In the genomic region with DNA sequence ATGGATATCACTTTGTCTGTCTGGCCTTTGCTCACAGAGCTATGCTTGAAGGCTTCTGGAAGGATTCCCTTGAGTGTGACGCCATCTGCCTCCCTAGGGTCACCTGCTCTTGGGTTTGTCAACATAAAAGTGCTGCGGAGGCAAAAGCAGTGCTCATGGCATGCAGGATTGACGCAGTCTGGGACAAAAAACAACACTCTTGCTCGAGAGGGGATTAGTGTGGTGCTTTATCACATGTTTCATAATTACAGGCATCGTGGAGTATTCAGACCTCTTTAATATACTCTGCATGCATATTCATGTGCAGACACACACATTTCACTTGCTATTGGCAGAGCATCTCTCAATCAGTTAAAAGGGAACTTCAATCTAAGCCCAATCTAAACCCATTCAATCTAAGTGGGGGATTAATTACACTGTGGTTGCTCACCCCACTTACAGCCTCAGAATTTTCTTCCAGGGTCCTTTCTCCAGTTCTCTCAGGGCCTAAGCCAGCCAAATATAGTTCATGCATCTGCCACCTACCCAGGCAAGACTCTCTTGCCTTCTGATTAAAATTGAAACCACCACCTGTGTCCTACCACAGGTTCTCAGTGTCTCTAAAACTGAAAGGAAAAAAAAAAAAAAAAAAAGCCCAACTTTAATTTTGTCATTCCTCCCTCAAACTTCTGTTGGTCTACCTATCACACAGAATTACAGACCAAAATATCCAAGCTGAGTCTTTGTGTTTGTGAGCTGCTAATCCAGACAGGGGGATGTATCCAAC, we compare ENCODE assay signal across 8 cellular contexts.
A peak's percentile ranks its signal among the peaks of the same experiment; 100 is the strongest.
DNase-seq lines count a peak whose midpoint lies in the region; ATAC-seq and TF ChIP-seq lines count a peak whose summit lies in the region.

No MANE protein-coding gene starts in this region.

- no peak for ATAC-seq in heart left ventricle
- ATAC-seq in Right ventricle myocardium superior (ENCODE audit: poor library complexity): no peak
- ATAC-seq in HG02938 (IDR thresholded peaks at IDR 0.05; ENCODE audit: unreplicated experiment): peak; percentile 87
- no peak for ATAC-seq in natural killer cell

- no peak overlapping the region for H3K23ac ChIP-seq in neuronal stem cell (ENCODE audit: low read depth, low read length, poor library complexity)

- DNase-seq in heart left ventricle (no peak), Right ventricle myocardium superior (no peak), neuronal stem cell (ENCODE audit: low spot score) (no peak), natural killer cell (no peak), HFFc6 (no peak)
- no peak for DNase-seq in NK-92 treated with Interleukin-12 subunit alpha and Interleukin-12 subunit beta, amount 100 ng/mL, for 24 hours (lab: John Stamatoyannopoulos, UW)

- H4K91ac ChIP-seq in neuronal stem cell (ENCODE audit: low read depth, low read length, poor library complexity): peak overlapping the region; percentile 87

- H2BK120ac ChIP-seq in neuronal stem cell (ENCODE audit: low read depth, low read length): peak overlapping the region; percentile 90

- TF ChIP-seq CTCF in heart left ventricle (IDR thresholded peaks at IDR 0.05): no peak
- peak; percentile 35 for TF ChIP-seq CTCF in OCI-LY3 (IDR thresholded peaks at IDR 0.05; ENCODE audit: low read depth, low read length)
- TF ChIP-seq CTCF in natural killer cell (IDR thresholded peaks at IDR 0.05): no peak
- no peak for TF ChIP-seq CTCF in HFFc6 (IDR thresholded peaks at IDR 0.05)

- WGBS in heart left ventricle, 4 donors: 89 to 95% (median 95%) methylated on average over 5 of the region's 5 CpGs
- no CpG with 5 or more reads among the region's 5 CpGs for WGBS in neuronal stem cell (ENCODE audit: extremely low coverage in 2 of 2, insufficient read length in 2 of 2, insufficient replicate concordance in 1 of 2), 2 donors

- H2BK5ac ChIP-seq in neuronal stem cell (ENCODE audit: low read length): peak overlapping the region; percentile 40

- H3K18ac ChIP-seq in neuronal stem cell (ENCODE audit: low read length): peak overlapping the region; percentile 91

- H3K79me2 ChIP-seq in OCI-LY3 (ENCODE audit: low read length): no peaks in the 10 kb centered on the region

- peak overlapping the region; percentile 77 for H2BK12ac ChIP-seq in neuronal stem cell (ENCODE audit: low read length)

- H3K27ac ChIP-seq in heart left ventricle: peak overlapping the region; percentile 1 to 80 (median 62)
- peak overlapping the region; percentile 98 for H3K27ac ChIP-seq in OCI-LY3 (ENCODE audit: low read length)
- H3K27ac ChIP-seq in neuronal stem cell (replicated peaks; ENCODE audit: low read length): peak overlapping the region; percentile 94

- intact Hi-C loops in heart left ventricle (cut with DNase I) (no loop called here), Right ventricle myocardium superior (cut with DNase I) (no loop called here), natural killer cell (cut with micrococcal nuclease) (no loop called here)

- H3K79me1 ChIP-seq in neuronal stem cell (ENCODE audit: low read depth, low read length): no peaks in the 10 kb centered on the region

- H4K8ac ChIP-seq in neuronal stem cell (ENCODE audit: low read depth, low read length): no peak overlapping the region

- no peak overlapping the region for H3K4me3 ChIP-seq in heart left ventricle
- peak overlapping the region; percentile 67 for H3K4me3 ChIP-seq in OCI-LY3 (ENCODE audit: low read length)
- H3K4me3 ChIP-seq in neuronal stem cell (ENCODE audit: low read length in 2 of 2): no peak overlapping the region

- H3K27me3 ChIP-seq in heart left ventricle (no peaks in the 10 kb centered on the region), OCI-LY3 (ENCODE audit: low read depth, low read length) (no peaks in the 10 kb centered on the region), neuronal stem cell (ENCODE audit: control insufficient read depth in 3 of 3, insufficient read depth in 3 of 3, low read depth in 1 of 3, low read length in 3 of 3) (peaks cover 0 to 4% (median 0%) of the 10 kb centered on the region in 3 experiments)

- peaks cover 0 to 20% (median 11%) of the 10 kb centered on the region in 12 donors for H3K4me1 ChIP-seq in heart left ventricle
- peaks cover 73% of the 10 kb centered on the region for H3K4me1 ChIP-seq in OCI-LY3 (ENCODE audit: low read length)
- H3K4me1 ChIP-seq in neuronal stem cell (ENCODE audit: control insufficient read depth in 2 of 2, insufficient read depth in 1 of 2, low read depth in 1 of 2, low read length in 2 of 2): peaks cover 2 to 40% of the 10 kb centered on the region in 2 donors

- H2AK5ac ChIP-seq in neuronal stem cell (ENCODE audit: low read depth, low read length): peak overlapping the region; percentile 33

- H3K36me3 ChIP-seq in heart left ventricle (no peaks in the 10 kb centered on the region), OCI-LY3 (replicated peaks; ENCODE audit: low read depth, low read length) (no peaks in the 10 kb centered on the region), neuronal stem cell (replicated peaks in 1 of 2; ENCODE audit: control insufficient read depth in 2 of 2, insufficient read depth in 2 of 2, low read length in 2 of 2) (no peaks in the 10 kb centered on the region)

- H3K9me3 ChIP-seq in heart left ventricle (no peaks in the 10 kb centered on the region), OCI-LY3 (ENCODE audit: insufficient read depth, low read length) (peaks cover 4% of the 10 kb centered on the region; the same call in 1 of the 2 replicates), neuronal stem cell (replicated peaks in 1 of 2; ENCODE audit: control insufficient read depth in 2 of 2, insufficient read depth in 1 of 2, low read depth in 1 of 2, low read length in 2 of 2) (no peaks in the 10 kb centered on the region)

- no peaks in the 10 kb centered on the region for H4K20me1 ChIP-seq in OCI-LY3 (ENCODE audit: insufficient read depth, low read length)

- TF ChIP-seq POLR2A in heart left ventricle (IDR thresholded peaks at IDR 0.05): no peak

- no peak overlapping the region for H3K27ac Mint-ChIP-seq in natural killer cell
- no peak overlapping the region for H3K27ac Mint-ChIP-seq in HFFc6

- H3K9ac ChIP-seq in OCI-LY3 (ENCODE audit: low read length): peak overlapping the region; percentile 73
- no peak overlapping the region for H3K9ac ChIP-seq in neuronal stem cell (ENCODE audit: low read depth, low read length, poor library complexity)

- H3K4ac ChIP-seq in neuronal stem cell (ENCODE audit: low read length): peak overlapping the region; percentile 55

- H3K9me3 Mint-ChIP-seq in natural killer cell: no peaks in the 10 kb centered on the region
- H3K9me3 Mint-ChIP-seq in HFFc6: no peaks in the 10 kb centered on the region

- H2BK15ac ChIP-seq in neuronal stem cell (ENCODE audit: low read length): peak overlapping the region; percentile 41

- no peak overlapping the region for H3K14ac ChIP-seq in neuronal stem cell (ENCODE audit: low read length)

- H3K4me2 ChIP-seq in OCI-LY3 (ENCODE audit: low read length) (peak overlapping the region; percentile 95), neuronal stem cell (ENCODE audit: insufficient read depth, low read length, poor library complexity, severe bottlenecking) (no peak overlapping the region)

- H3K4me3 Mint-ChIP-seq in natural killer cell (no peak overlapping the region), HFFc6 (no peak overlapping the region)

- H3K27me3 Mint-ChIP-seq in natural killer cell (ENCODE audit: low read depth in 2 of 2): peaks cover 9 to 14% of the 10 kb centered on the region in 2 donors
- peaks cover 17% of the 10 kb centered on the region for H3K27me3 Mint-ChIP-seq in HFFc6 (ENCODE audit: insufficient read depth)

- H2AFZ ChIP-seq in OCI-LY3 (ENCODE audit: low read depth, low read length) (no peak overlapping the region; the same call in 1 of the 2 replicates), neuronal stem cell (ENCODE audit: low read length) (no peak overlapping the region)

- no peaks in the 10 kb centered on the region for H3K36me3 Mint-ChIP-seq in natural killer cell
- H3K36me3 Mint-ChIP-seq in HFFc6 (ENCODE audit: low read depth): no peaks in the 10 kb centered on the region

- H3K4me1 Mint-ChIP-seq in natural killer cell (no peaks in the 10 kb centered on the region), HFFc6 (ENCODE audit: low read depth) (peaks cover 14% of the 10 kb centered on the region)
